In the genomic region with DNA sequence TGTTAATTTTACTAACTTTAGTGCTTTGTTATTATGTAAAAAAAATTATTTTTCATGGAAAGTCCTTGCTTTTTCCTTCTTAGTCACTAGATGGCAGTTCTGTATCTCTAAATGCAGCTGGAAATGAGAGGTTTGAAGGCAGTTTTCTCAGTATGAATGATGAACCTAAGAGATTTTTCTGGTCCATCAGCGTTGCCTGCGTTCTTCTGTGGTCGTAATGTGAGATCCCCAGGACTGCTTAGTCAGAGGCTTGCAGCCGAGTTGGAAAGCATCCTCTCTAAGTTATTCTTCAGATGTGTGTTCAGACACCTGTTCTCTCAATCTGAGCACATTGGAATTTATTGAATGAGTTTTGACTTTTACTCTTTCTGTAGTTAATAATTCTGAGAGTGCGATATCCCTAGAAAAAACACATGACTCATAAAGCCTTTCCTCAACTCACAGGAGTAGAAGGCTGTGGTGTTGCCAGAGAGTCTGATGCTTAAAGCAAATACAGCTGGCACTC, we compare ENCODE assay signal across 9 cellular contexts.
DNase-seq lines count a peak whose midpoint lies in the region; TF ChIP-seq lines count a peak whose summit lies in the region.
"Had no signal": no experiment of that assay in that cellular context is flagged by ENCODE, and none has a peak within 500 bp of the region (broad histone marks: within the 10 kb centered on the region; RNA-seq: fewer than 3 reads in every experiment).

No MANE protein-coding gene starts in this region.

- DNase-seq in DMS79 (lab: John Stamatoyannopoulos, UW) (peak; percentile 12), RPMI7951 (ENCODE audit: low read depth) (peak; percentile 91), fibroblast of villous mesenchyme (ENCODE audit: low read depth) (peak; percentile 89), stromal cell of bone marrow (ENCODE audit: low read depth) (peak; percentile 95), cortex of kidney (lab: John Stamatoyannopoulos, UW) (no peak), suprapubic skin (ENCODE audit: low spot score in 2 of 2) (no peak)
- no peak for DNase-seq in activated CD8-positive, alpha-beta memory T cell treated with anti-CD3 and anti-CD28 coated beads for 24 hours
- DNase-seq: left cardiac atrium had no signal

- H3K27me3 ChIP-seq in suprapubic skin: peaks cover 4% of the 10 kb centered on the region

- H3K4me3 ChIP-seq in fibroblast of villous mesenchyme (ENCODE audit: low read depth, low read length) (no peak overlapping the region), suprapubic skin (no peak overlapping the region)

- H3K27ac ChIP-seq in suprapubic skin: no peak overlapping the region

- WGBS in suprapubic skin: 24% methylated on average over 5 of the region's 5 CpGs

- TF ChIP-seq POLR2A in suprapubic skin (IDR thresholded peaks at IDR 0.05): no peak

- no peaks in the 10 kb centered on the region for H3K4me1 ChIP-seq in suprapubic skin

- TF ChIP-seq EP300 in Ishikawa (IDR thresholded peaks at IDR 0.05; ENCODE audit: borderline replicate concordance) (no peak), suprapubic skin (IDR thresholded peaks at IDR 0.05) (no peak)

- no peaks in the 10 kb centered on the region for H3K9me3 ChIP-seq in suprapubic skin

- no peaks in the 10 kb centered on the region for H3K36me3 ChIP-seq in suprapubic skin

- peak; percentile 31; the same call in 1 of the 2 replicates for TF ChIP-seq RAD21 in Ishikawa (IDR thresholded peaks at IDR 0.05; ENCODE audit: low read depth)

- peak; percentile 59 for TF ChIP-seq CTCF in fibroblast of villous mesenchyme (IDR thresholded peaks at IDR 0.05; ENCODE audit: insufficient read depth, low read depth, low read length)
- TF ChIP-seq CTCF in suprapubic skin (IDR thresholded peaks at IDR 0.05): peak in 1 of 2 donors; percentile 10

TF ChIP-seq in Ishikawa, 13 proteins besides CTCF, POLR2A, EP300 and RAD21:
- TF ChIP-seq YY1 (IDR thresholded peaks at IDR 0.05; ENCODE audit: low read depth) (no peak), FOXM1 (IDR thresholded peaks at IDR 0.05; ENCODE audit: borderline replicate concordance, low read depth) (no peak), EGR1 (IDR thresholded peaks at IDR 0.05) (no peak), TAF1 (IDR thresholded peaks at IDR 0.05; ENCODE audit: low read depth) (no peak), TCF12 (IDR thresholded peaks at IDR 0.05; ENCODE audit: low read depth) (no peak), NFIC (IDR thresholded peaks at IDR 0.05) (no peak), TEAD4 (IDR thresholded peaks at IDR 0.05) (no peak), ZBTB7A (IDR thresholded peaks at IDR 0.05; ENCODE audit: low read depth) (no peak), CREB1 (IDR thresholded peaks at IDR 0.05; ENCODE audit: low read depth) (no peak)
- TF ChIP-seq, protein P1, sequence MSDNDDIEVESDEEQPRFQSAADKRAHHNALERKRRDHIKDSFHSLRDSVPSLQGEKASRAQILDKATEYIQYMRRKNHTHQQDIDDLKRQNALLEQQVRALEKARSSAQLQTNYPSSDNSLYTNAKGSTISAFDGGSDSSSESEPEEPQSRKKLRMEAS (IDR thresholded peaks at IDR 0.05): no peak
TF ChIP-seq in Ishikawa: peak in this region for 0.

Comparison
In these comparisons a context has a peak if more than half of its experiments do, and no peak if none do; other contexts are left out.
1. DNase-seq: peak in DMS79 (single experiment), RPMI7951 (single experiment), fibroblast of villous mesenchyme (single experiment) and stromal cell of bone marrow (single experiment); none in cortex of kidney (single experiment), activated CD8-positive, alpha-beta memory T cell treated with anti-CD3 and anti-CD28 coated beads for 24 hours (single experiment) and suprapubic skin (0 of 2).